ENCODE assay signal across 1 cellular context in the genomic region with DNA sequence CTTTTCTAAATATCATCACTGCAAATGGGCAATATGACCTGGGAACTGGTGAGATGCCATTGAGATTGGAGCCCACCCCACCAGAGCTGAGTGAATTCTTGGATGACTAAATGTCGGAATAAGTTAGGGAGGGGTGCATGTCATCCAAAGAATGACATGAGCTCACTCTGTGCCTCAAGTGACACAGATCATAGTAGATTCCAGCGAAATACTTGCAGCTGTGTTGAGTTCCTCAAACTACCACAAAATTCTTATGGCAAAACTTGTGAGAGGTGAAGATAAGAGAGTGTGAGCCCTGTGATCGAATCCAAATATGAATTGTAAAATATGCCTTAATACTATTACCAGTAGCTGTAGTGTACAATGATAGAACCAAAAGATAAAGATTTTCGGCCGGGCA.
TF ChIP-seq lines count a peak whose summit lies in the region.

No MANE protein-coding gene starts in this region.

TF ChIP-seq in K562, 482 proteins besides CTCF, POLR2A, EP300 and RAD21:
- TF ChIP-seq CUX1 (CRISPR knock-in tag; IDR thresholded peaks at IDR 0.05), result no peak
- peak; percentile 43; the same call in 1 of the 2 replicates for TF ChIP-seq SPI1 (IDR thresholded peaks at IDR 0.05; ENCODE audit: borderline replicate concordance, low read depth, low read length)
- TF ChIP-seq, protein P1, sequence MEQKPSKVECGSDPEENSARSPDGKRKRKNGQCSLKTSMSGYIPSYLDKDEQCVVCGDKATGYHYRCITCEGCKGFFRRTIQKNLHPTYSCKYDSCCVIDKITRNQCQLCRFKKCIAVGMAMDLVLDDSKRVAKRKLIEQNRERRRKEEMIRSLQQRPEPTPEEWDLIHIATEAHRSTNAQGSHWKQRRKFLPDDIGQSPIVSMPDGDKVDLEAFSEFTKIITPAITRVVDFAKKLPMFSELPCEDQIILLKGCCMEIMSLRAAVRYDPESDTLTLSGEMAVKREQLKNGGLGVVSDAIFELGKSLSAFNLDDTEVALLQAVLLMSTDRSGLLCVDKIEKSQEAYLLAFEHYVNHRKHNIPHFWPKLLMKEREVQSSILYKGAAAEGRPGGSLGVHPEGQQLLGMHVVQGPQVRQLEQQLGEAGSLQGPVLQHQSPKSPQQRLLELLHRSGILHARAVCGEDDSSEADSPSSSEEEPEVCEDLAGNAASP (IDR thresholded peaks at IDR 0.05), result 0 out of 2 replicates have a peak, but pooled peaks have one; percentile 20
